In the genomic region with DNA sequence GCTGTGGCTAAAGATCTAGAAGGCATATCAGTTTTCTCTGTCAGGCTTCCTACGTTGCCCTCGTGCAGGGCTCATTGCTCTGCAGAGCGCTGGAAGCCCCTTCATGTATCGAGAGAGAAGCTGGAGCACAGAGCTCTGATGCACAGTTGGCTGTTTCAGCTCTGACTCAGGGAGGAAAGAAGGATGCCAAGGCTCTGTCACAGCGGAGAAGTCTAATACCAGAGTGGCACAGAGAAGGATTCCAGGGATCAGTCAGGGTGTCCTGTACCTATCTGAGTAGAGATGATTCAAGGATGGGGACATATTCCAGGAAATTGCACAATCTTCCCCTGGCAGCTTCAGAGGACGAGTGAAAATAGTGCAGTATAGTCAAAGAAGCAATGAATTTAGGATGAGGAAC, we compare ENCODE assay signal across 1 cellular context.
TF ChIP-seq lines count a peak whose summit lies in the region.

No MANE protein-coding gene starts in this region.

TF ChIP-seq in GM23338, 12 proteins besides CTCF, POLR2A, EP300 and RAD21 (continued from another document):
- TF ChIP-seq, protein P1, sequence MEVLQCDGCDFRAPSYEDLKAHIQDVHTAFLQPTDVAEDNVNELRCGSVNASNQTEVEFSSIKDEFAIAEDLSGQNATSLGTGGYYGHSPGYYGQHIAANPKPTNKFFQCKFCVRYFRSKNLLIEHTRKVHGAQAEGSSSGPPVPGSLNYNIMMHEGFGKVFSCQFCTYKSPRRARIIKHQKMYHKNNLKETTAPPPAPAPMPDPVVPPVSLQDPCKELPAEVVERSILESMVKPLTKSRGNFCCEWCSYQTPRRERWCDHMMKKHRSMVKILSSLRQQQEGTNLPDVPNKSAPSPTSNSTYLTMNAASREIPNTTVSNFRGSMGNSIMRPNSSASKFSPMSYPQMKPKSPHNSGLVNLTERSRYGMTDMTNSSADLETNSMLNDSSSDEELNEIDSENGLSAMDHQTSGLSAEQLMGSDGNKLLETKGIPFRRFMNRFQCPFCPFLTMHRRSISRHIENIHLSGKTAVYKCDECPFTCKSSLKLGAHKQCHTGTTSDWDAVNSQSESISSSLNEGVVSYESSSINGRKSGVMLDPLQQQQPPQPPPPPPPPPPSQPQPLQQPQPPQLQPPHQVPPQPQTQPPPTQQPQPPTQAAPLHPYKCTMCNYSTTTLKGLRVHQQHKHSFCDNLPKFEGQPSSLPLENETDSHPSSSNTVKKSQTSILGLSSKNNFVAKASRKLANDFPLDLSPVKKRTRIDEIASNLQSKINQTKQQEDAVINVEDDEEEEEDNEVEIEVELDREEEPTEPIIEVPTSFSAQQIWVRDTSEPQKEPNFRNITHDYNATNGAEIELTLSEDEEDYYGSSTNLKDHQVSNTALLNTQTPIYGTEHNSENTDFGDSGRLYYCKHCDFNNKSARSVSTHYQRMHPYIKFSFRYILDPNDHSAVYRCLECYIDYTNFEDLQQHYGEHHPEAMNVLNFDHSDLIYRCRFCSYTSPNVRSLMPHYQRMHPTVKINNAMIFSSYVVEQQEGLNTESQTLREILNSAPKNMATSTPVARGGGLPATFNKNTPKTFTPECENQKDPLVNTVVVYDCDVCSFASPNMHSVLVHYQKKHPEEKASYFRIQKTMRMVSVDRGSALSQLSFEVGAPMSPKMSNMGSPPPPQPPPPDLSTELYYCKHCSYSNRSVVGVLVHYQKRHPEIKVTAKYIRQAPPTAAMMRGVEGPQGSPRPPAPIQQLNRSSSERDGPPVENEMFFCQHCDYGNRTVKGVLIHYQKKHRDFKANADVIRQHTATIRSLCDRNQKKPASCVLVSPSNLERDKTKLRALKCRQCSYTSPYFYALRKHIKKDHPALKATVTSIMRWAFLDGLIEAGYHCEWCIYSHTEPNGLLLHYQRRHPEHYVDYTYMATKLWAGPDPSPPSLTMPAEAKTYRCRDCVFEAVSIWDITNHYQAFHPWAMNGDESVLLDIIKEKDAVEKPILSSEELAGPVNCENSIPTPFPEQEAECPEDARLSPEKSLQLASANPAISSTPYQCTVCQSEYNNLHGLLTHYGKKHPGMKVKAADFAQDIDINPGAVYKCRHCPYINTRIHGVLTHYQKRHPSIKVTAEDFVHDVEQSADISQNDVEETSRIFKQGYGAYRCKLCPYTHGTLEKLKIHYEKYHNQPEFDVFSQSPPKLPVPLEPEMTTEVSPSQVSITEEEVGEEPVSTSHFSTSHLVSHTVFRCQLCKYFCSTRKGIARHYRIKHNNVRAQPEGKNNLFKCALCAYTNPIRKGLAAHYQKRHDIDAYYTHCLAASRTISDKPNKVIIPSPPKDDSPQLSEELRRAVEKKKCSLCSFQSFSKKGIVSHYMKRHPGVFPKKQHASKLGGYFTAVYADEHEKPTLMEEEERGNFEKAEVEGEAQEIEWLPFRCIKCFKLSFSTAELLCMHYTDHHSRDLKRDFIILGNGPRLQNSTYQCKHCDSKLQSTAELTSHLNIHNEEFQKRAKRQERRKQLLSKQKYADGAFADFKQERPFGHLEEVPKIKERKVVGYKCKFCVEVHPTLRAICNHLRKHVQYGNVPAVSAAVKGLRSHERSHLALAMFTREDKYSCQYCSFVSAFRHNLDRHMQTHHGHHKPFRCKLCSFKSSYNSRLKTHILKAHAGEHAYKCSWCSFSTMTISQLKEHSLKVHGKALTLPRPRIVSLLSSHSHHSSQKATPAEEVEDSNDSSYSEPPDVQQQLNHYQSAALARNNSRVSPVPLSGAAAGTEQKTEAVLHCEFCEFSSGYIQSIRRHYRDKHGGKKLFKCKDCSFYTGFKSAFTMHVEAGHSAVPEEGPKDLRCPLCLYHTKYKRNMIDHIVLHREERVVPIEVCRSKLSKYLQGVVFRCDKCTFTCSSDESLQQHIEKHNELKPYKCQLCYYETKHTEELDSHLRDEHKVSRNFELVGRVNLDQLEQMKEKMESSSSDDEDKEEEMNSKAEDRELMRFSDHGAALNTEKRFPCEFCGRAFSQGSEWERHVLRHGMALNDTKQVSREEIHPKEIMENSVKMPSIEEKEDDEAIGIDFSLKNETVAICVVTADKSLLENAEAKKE (CRISPR knock-in tag; IDR thresholded peaks at IDR 0.05), result no peak
- TF ChIP-seq, protein P2, sequence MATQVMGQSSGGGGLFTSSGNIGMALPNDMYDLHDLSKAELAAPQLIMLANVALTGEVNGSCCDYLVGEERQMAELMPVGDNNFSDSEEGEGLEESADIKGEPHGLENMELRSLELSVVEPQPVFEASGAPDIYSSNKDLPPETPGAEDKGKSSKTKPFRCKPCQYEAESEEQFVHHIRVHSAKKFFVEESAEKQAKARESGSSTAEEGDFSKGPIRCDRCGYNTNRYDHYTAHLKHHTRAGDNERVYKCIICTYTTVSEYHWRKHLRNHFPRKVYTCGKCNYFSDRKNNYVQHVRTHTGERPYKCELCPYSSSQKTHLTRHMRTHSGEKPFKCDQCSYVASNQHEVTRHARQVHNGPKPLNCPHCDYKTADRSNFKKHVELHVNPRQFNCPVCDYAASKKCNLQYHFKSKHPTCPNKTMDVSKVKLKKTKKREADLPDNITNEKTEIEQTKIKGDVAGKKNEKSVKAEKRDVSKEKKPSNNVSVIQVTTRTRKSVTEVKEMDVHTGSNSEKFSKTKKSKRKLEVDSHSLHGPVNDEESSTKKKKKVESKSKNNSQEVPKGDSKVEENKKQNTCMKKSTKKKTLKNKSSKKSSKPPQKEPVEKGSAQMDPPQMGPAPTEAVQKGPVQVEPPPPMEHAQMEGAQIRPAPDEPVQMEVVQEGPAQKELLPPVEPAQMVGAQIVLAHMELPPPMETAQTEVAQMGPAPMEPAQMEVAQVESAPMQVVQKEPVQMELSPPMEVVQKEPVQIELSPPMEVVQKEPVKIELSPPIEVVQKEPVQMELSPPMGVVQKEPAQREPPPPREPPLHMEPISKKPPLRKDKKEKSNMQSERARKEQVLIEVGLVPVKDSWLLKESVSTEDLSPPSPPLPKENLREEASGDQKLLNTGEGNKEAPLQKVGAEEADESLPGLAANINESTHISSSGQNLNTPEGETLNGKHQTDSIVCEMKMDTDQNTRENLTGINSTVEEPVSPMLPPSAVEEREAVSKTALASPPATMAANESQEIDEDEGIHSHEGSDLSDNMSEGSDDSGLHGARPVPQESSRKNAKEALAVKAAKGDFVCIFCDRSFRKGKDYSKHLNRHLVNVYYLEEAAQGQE (IDR thresholded peaks at IDR 0.05; ENCODE audit: unreplicated experiment), result no peak
- no peak for TF ChIP-seq POLR2AphosphoS5 (IDR thresholded peaks at IDR 0.05; ENCODE audit: low read depth)
- TF ChIP-seq EZH2phosphoT487 (IDR thresholded peaks at IDR 0.05; ENCODE audit: unreplicated experiment), result no peak
- no peak for TF ChIP-seq JUNB (IDR thresholded peaks at IDR 0.05; ENCODE audit: unreplicated experiment)
- TF ChIP-seq ZNF331 (CRISPR knock-in tag; IDR thresholded peaks at IDR 0.05; ENCODE audit: low read depth), result no peak
